ENCODE assay signal across 8 cellular contexts in the genomic region with DNA sequence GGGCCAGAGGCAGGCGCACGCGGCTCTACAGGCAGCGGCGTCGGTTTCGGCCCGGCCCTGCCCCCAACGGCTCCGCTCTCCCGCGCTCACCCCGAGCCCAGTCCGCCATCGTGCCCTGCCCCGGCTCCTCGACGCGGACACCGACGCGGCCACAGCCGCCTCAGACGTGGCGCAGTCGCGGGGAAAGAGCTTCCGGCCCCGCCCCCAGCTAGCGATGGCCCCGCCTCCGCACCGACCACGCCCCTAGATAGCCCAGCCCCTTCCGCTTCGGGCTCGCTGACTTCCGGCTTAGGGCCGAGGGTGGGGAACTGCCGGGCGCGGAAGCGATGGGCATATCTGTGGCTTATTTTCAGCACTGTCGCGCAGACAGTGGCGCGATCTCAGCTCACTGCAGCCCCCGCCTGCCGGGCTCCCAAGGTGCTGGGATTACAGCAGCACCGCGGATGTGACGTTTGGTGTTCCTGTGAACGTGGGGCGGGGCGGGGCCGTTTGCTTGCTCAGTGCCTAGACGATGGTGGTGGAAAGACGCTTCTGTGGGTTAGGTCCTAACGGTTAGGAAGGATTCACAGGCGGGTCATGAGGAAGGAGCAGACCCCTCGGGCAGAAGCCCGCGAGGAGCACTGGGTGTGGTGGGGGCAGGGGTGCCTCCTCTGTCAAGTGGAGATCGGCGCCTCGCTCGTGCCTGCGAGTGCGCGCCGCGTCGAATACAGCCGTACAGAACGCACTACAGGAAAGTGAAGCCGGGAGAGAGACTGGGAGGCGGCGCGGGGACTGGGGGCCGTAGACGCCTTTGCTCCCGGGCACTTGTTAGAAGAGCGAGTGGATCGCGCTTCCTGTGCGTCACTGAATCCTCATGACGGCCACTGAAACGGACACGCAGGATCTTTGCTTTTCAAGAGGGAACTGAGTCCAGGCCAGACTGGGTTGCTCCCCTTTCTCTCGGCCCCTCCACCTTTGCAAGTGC. TPM values are rescaled to one million over a fixed set of nuclear protein-coding genes. Genes with fewer than 3 reads are reported as not detected.
DNase-seq lines count a peak whose midpoint lies in the region; TF ChIP-seq lines count a peak whose summit lies in the region.

A gene with protein sequence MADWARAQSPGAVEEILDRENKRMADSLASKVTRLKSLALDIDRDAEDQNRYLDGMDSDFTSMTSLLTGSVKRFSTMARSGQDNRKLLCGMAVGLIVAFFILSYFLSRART (minus strand): TSS at position 187 of the 964 bp plus-strand sequence. CDS start 78 bp downstream, at position 109.
TSS of gene RIC8A (plus strand) at position 496 of the 964 bp plus-strand sequence. CDS start 1,147 bp downstream, outside the sequence.

- H3K4me1 Mint-ChIP-seq in nephron = peaks cover 34% of the 10 kb centered on the region
- peaks cover 63% of the 10 kb centered on the region for H3K4me1 Mint-ChIP-seq in stimulated activated naive CD8-positive, alpha-beta T cell treated with anti-CD3 and anti-CD28 coated beads, Interleukin-15, Interleukin-2, amounts not matched to agents 100 ng/mL and 50 ng/mL, for 24 hours (ENCODE audit: low read depth)

- DNase-seq in ELF-1 (ENCODE audit: low read depth, low spot score) (peak; percentile 99), H7 (peak; percentile 99), M059J (ENCODE audit: low read depth) (peak; percentile 97), SHP77 (lab: John Stamatoyannopoulos, UW) (peak; percentile 74 to 80), fibroblast of pulmonary artery (ENCODE audit: low read depth) (peak; percentile 98)
- DNase-seq in activated effector memory CD4-positive, alpha-beta T cell treated with Interleukin-2 at 50 U/mL for 16 hours = peak; percentile 96

- H3K36me3 ChIP-seq in H7 (replicated peaks; ENCODE audit: control insufficient read depth, insufficient read depth, low read length) = peaks cover 36% of the 10 kb centered on the region

- TF ChIP-seq CTCF in fibroblast of pulmonary artery (IDR thresholded peaks at IDR 0.05; ENCODE audit: low read length, missing control alignments) = no peak
- no peak for TF ChIP-seq CTCF in nephron (IDR thresholded peaks at IDR 0.05; ENCODE audit: unreplicated experiment in 3 of 3)

- H3K36me3 Mint-ChIP-seq in nephron (ENCODE audit: low read depth) = peaks cover 30% of the 10 kb centered on the region
- peaks cover 52% of the 10 kb centered on the region for H3K36me3 Mint-ChIP-seq in stimulated activated naive CD8-positive, alpha-beta T cell treated with anti-CD3 and anti-CD28 coated beads, Interleukin-15, Interleukin-2, amounts not matched to agents 100 ng/mL and 50 ng/mL, for 24 hours (ENCODE audit: low read depth)

- peak within 1 kb of the TSS; percentile 96 to 98 (median 96) for H3K4me3 Mint-ChIP-seq in nephron
- peak within 1 kb of the TSS; percentile 99 for H3K4me3 Mint-ChIP-seq in stimulated activated naive CD8-positive, alpha-beta T cell treated with anti-CD3 and anti-CD28 coated beads, Interleukin-15, Interleukin-2, amounts not matched to agents 100 ng/mL and 50 ng/mL, for 24 hours

- H3K27ac Mint-ChIP-seq in nephron = peak within 1 kb of the TSS; percentile 98 to 99 (median 99)
- H3K27ac Mint-ChIP-seq in stimulated activated naive CD8-positive, alpha-beta T cell treated with anti-CD3 and anti-CD28 coated beads, Interleukin-15, Interleukin-2, amounts not matched to agents 100 ng/mL and 50 ng/mL, for 24 hours = peak within 1 kb of the TSS; percentile 97

- H3K27me3 Mint-ChIP-seq in nephron (ENCODE audit: low read depth) = no peaks in the 10 kb centered on the region
- H3K27me3 Mint-ChIP-seq in stimulated activated naive CD8-positive, alpha-beta T cell treated with anti-CD3 and anti-CD28 coated beads, Interleukin-15, Interleukin-2, amounts not matched to agents 100 ng/mL and 50 ng/mL, for 24 hours = no peaks in the 10 kb centered on the region

- no peaks in the 10 kb centered on the region for H3K27me3 ChIP-seq in H7 (ENCODE audit: control insufficient read depth, insufficient read depth, low read length)

- no peaks in the 10 kb centered on the region for H3K9me3 Mint-ChIP-seq in nephron
- H3K9me3 Mint-ChIP-seq in stimulated activated naive CD8-positive, alpha-beta T cell treated with anti-CD3 and anti-CD28 coated beads, Interleukin-15, Interleukin-2, amounts not matched to agents 100 ng/mL and 50 ng/mL, for 24 hours = no peaks in the 10 kb centered on the region

- H3K4me3 ChIP-seq in H7 (ENCODE audit: insufficient read depth, low read depth, low read length) = peak within 1 kb of the TSS; percentile 66
- peak within 1 kb of the TSS; percentile 93 for H3K4me3 ChIP-seq in fibroblast of pulmonary artery (replicated peaks; ENCODE audit: low read depth, low read length)

RNA-seq across cellular contexts. Expression of the first gene that starts in this region (rescaled TPM):
- 21.5 and 23.7 TPM in 2 replicates for total RNA-seq in H7 (2014; rRNA removed; shearing (Covaris generic))
- 28.9 and 30.5 TPM in 2 replicates for total RNA-seq in M059J (2014; rRNA removed; shearing (Covaris generic))

RNA-seq across cellular contexts. Expression of gene RIC8A, which starts in this region (rescaled TPM):
- total RNA-seq in H7 (2014; rRNA removed; shearing (Covaris generic)) = 103 and 125 TPM in 2 replicates
- 171 and 178 TPM in 2 replicates for total RNA-seq in M059J (2014; rRNA removed; shearing (Covaris generic))

Comparison
In these comparisons a context has a peak if more than half of its experiments do, and no peak if none do; other contexts are left out.
1. Peak in every context shown above with its lines: DNase-seq and H3K4me3 ChIP-seq.